Comparison of ENCODE assay signal across 1 cellular context in the genomic region with DNA sequence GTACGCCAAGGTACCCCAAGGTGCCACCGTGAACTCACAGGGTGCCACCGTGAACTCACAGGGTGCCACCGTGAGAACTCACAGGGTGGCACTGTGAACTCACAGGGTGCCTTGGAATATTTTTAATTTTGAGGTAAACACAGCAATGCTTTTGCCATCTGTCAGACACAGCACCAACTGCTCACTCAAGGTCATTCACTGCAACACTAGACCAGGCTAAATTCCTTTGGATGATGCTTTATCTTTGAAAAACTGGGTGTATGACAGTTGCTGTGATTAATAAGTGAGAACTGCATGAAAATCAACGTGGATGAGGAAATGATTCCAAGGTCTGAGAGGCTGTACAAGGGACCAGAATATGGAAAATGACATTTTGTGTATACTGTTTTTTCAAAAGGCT.
TF ChIP-seq lines count a peak whose summit lies in the region.

No MANE protein-coding gene starts in this region.

TF ChIP-seq in HepG2, 621 proteins besides CTCF, POLR2A, EP300 and RAD21:
- TF ChIP-seq POLR2AphosphoS2 (IDR thresholded peaks at IDR 0.05; ENCODE audit: low read depth, low read length) (0 out of 2 replicates have a peak, but pooled peaks have one; percentile 67), HMG20A (CRISPR knock-in tag; IDR thresholded peaks at IDR 0.05; ENCODE audit: borderline replicate concordance) (no peak), REPIN1 (CRISPR knock-in tag; IDR thresholded peaks at IDR 0.05; ENCODE audit: borderline replicate concordance, low read depth) (no peak), ZBTB42 (CRISPR knock-in tag; IDR thresholded peaks at IDR 0.05) (no peak), ZNF441 (CRISPR knock-in tag; IDR thresholded peaks at IDR 0.05; ENCODE audit: borderline replicate concordance) (no peak), ZNF644 (CRISPR knock-in tag; IDR thresholded peaks at IDR 0.05; ENCODE audit: low read depth) (no peak), KLF15 (CRISPR knock-in tag; IDR thresholded peaks at IDR 0.05; ENCODE audit: borderline replicate concordance) (no peak)
- TF ChIP-seq, protein P1, sequence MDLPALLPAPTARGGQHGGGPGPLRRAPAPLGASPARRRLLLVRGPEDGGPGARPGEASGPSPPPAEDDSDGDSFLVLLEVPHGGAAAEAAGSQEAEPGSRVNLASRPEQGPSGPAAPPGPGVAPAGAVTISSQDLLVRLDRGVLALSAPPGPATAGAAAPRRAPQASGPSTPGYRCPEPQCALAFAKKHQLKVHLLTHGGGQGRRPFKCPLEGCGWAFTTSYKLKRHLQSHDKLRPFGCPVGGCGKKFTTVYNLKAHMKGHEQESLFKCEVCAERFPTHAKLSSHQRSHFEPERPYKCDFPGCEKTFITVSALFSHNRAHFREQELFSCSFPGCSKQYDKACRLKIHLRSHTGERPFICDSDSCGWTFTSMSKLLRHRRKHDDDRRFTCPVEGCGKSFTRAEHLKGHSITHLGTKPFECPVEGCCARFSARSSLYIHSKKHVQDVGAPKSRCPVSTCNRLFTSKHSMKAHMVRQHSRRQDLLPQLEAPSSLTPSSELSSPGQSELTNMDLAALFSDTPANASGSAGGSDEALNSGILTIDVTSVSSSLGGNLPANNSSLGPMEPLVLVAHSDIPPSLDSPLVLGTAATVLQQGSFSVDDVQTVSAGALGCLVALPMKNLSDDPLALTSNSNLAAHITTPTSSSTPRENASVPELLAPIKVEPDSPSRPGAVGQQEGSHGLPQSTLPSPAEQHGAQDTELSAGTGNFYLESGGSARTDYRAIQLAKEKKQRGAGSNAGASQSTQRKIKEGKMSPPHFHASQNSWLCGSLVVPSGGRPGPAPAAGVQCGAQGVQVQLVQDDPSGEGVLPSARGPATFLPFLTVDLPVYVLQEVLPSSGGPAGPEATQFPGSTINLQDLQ (CRISPR knock-in tag; IDR thresholded peaks at IDR 0.05) = no peak
